In the genomic region with DNA sequence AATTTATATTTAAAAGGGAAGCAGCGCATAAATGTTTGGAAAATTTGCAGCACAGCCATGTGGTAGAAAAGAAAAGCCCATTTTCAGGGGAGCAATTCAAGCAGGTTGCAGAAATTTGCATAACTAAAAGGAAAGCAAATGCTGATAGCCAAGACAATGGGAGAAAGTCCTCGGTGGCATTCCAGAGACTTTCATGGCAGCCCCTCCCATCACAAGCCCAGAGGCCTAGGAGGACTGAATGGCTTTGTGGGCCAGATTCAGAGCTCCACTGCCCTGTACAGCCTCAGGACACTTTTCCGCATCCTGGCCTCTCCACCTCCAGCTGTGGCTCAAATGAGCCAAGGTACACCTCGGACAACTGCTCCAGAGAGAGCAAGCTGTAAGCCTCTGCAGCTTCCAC, we compare ENCODE assay signal across 30 cellular contexts.
"Had no signal": no experiment of that assay in that cellular context is flagged by ENCODE, and none has a peak within 500 bp of the region (broad histone marks: within the 10 kb centered on the region; RNA-seq: fewer than 3 reads in every experiment).

No MANE protein-coding gene starts in this region.

- H3K4me1 ChIP-seq: left lung, lower lobe of right lung, neural progenitor cell, parathyroid adenoma, right atrium auricular region, right lobe of liver, stomach, testis, thyroid gland, transverse colon, upper lobe of left lung, vagina had no signal

- H3K4me2 ChIP-seq: hepatocyte, neural progenitor cell had no signal

- DNase-seq: left colon; left lung; lower lobe of right lung; mammary epithelial cell; mesenchymal stem cell; naive B cell; natural killer cell; nephron progenitor cell; occipital lobe; right lobe of liver; stimulated activated CD4-positive, alpha-beta T cell treated with anti-CD3 and anti-CD28 coated beads, Interleukin-12 subunit alpha, Interleukin-12 subunit beta, amount 100 ng/mL, for 4 hours; stimulated activated CD4-positive, alpha-beta T cell treated with anti-CD3 and anti-CD28 coated beads, Interleukin-15, amount 100 ng/mL, for 24 hours; stimulated activated CD4-positive, alpha-beta T cell treated with anti-CD3 and anti-CD28 coated beads, Interleukin-2, amount 100 ng/mL, for 24 hours; stimulated activated CD4-positive, alpha-beta T cell treated with anti-CD3 and anti-CD28 coated beads, Interleukin-4, amount 100 ng/mL, for 1 hour; stimulated activated naive B cell treated with anti-CD40 and anti-IgM and Interleukin-4, amounts not matched to agents 10 μg/mL and 1 μg/mL and 100 μg/mL, for 72 hours; stimulated activated naive CD8-positive, alpha-beta T cell treated with anti-CD3 and anti-CD28 coated beads, Interleukin-15, Interleukin-2, amounts not matched to agents 100 U/mL and 50 U/mL, for 24 hours; stomach; testis; thyroid gland; transverse colon; upper lobe of left lung had no signal

- H3K4me3 ChIP-seq: hepatocyte, left lung, lower lobe of right lung, neural progenitor cell, right atrium auricular region, right lobe of liver, skin epidermis, stomach, testis, thyroid gland, transverse colon, upper lobe of left lung, vagina had no signal

- H3K36me3 Mint-ChIP-seq: mesothelial cell of epicardium; naive B cell; natural killer cell; neural progenitor cell; stimulated activated naive B cell treated with anti-CD40 and anti-IgM and Interleukin-4, amounts not matched to agents 10 μg/mL and 1 μg/mL and 100 μg/mL, for 72 hours had no signal

- H3K36me3 ChIP-seq: left lung, lower lobe of right lung, neural progenitor cell, neutrophil, right atrium auricular region, right lobe of liver, stomach, thyroid gland, transverse colon, upper lobe of left lung, vagina had no signal

- H3K9ac ChIP-seq: neural progenitor cell, parathyroid adenoma had no signal

- H3K27me3 ChIP-seq: hepatocyte, left lung, neural progenitor cell, neutrophil, right atrium auricular region, right lobe of liver, stomach, testis, thyroid gland, transverse colon, upper lobe of left lung, vagina had no signal

- H3K27ac Mint-ChIP-seq: mesothelial cell of epicardium; natural killer cell; nephron progenitor cell; neural progenitor cell; stimulated activated naive B cell treated with anti-CD40 and anti-IgM and Interleukin-4, amounts not matched to agents 10 μg/mL and 1 μg/mL and 100 μg/mL, for 72 hours had no signal

- FAIRE-seq: keratinocyte had no signal

- H3K27ac ChIP-seq: hepatocyte, left lung, lower lobe of right lung, neural progenitor cell, neutrophil, parathyroid adenoma, right atrium auricular region, right lobe of liver, skin epidermis, stomach, testis, thyroid gland, transverse colon, upper lobe of left lung, vagina had no signal

- H3K4me3 Mint-ChIP-seq: mesothelial cell of epicardium; naive B cell; natural killer cell; nephron progenitor cell; neural progenitor cell; stimulated activated naive B cell treated with anti-CD40 and anti-IgM and Interleukin-4, amounts not matched to agents 10 μg/mL and 1 μg/mL and 100 μg/mL, for 72 hours had no signal

- H3K27me3 Mint-ChIP-seq: stimulated activated naive B cell treated with anti-CD40 and anti-IgM and Interleukin-4, amounts not matched to agents 10 μg/mL and 1 μg/mL and 100 μg/mL, for 72 hours had no signal

- H3K9me3 ChIP-seq: left lung, lower lobe of right lung, neutrophil, right atrium auricular region, right lobe of liver, testis, thyroid gland, transverse colon, upper lobe of left lung, vagina had no signal

- ATAC-seq: left colon; left lung; lower lobe of right lung; right lobe of liver; stimulated activated naive B cell treated with anti-CD40 and anti-IgM and Interleukin-4, amounts not matched to agents 10 μg/mL and 1 μg/mL and 100 μg/mL, for 72 hours; stimulated activated naive CD8-positive, alpha-beta T cell treated with anti-CD3 and anti-CD28 coated beads, Interleukin-15, Interleukin-2, amounts not matched to agents 100 U/mL and 50 U/mL, for 24 hours had no signal

- H2AFZ ChIP-seq: hepatocyte, neural progenitor cell, parathyroid adenoma had no signal

- H3K4me1 Mint-ChIP-seq: mesothelial cell of epicardium; naive B cell; natural killer cell; neural progenitor cell; stimulated activated naive B cell treated with anti-CD40 and anti-IgM and Interleukin-4, amounts not matched to agents 10 μg/mL and 1 μg/mL and 100 μg/mL, for 72 hours had no signal

- H3K79me2 ChIP-seq: hepatocyte, parathyroid adenoma had no signal
